ENCODE assay signal across 9 cellular contexts in genomic region chr17:40309938-40310510, GRCh38. TPM values are rescaled to one million over a fixed set of nuclear protein-coding genes. Genes with fewer than 3 reads are reported as not detected.
DNase-seq lines count a peak whose midpoint lies in the region; ATAC-seq and TF ChIP-seq lines count a peak whose summit lies in the region.
"Had no signal": no experiment of that assay in that cellular context is flagged by ENCODE, and none has a peak within 500 bp of the region (broad histone marks: within the 10 kb centered on the region; RNA-seq: fewer than 3 reads in every experiment).

No MANE protein-coding gene starts in this region.

- no peaks in the 10 kb centered on the region for H3K36me3 ChIP-seq in gastrocnemius medialis

- in situ Hi-C loops in gastrocnemius medialis (cut with MboI; ENCODE audit: low sequenced_read_pairs in 4 of 4): loop anchor here in 1 of 4 donors (10.0 kb wide), 1 partner anchor 105 kb away; the partner anchor contains the start of gene TOP2A

- no peak for ATAC-seq in gastrocnemius medialis
- no peak for ATAC-seq in HG02588 (IDR thresholded peaks at IDR 0.05; ENCODE audit: unreplicated experiment)
- ATAC-seq in activated CD4-positive, alpha-beta T cell treated with anti-CD3 and anti-CD28 coated beads for 36 hours: no peak

- intact Hi-C loops in cardiac septum (cut with DNase I) (no loop called here), gastrocnemius medialis (cut with DNase I; ENCODE audit: low total_unique reads) (loop anchor here (1.0 to 10.0 kb wide), 2 partner anchors 34 to 295 kb away; partner anchors contain the start of gene CSF3)
- intact Hi-C loops in activated CD4-positive, alpha-beta T cell treated with anti-CD3 and anti-CD28 coated beads for 36 hours (cut with DNase I, micrococcal nuclease): loop anchor here in 1 of 2 experiments (5.0 kb wide), 1 partner anchor 32 kb away; no protein-coding TSS in a partner anchor

- no peak overlapping the region for H3K27ac Mint-ChIP-seq in activated CD4-positive, alpha-beta T cell treated with anti-CD3 and anti-CD28 coated beads for 36 hours

- peak overlapping the region; percentile 99 for H3K27ac ChIP-seq in RWPE1
- peak overlapping the region; percentile 95 to 100 (median 98) for H3K27ac ChIP-seq in gastrocnemius medialis

- H3K9me3 ChIP-seq in gastrocnemius medialis: no peaks in the 10 kb centered on the region

- peaks cover 6% of the 10 kb centered on the region for H3K36me3 Mint-ChIP-seq in activated CD4-positive, alpha-beta T cell treated with anti-CD3 and anti-CD28 coated beads for 36 hours (ENCODE audit: low read depth)

- DNase-seq in GM12865 (ENCODE audit: low read depth): no peak
- DNase-seq in RWPE1 (ENCODE audit: low spot score): no peak
- peak; percentile 33 for DNase-seq in cardiac septum (ENCODE audit: low spot score)
- DNase-seq in gastrocnemius medialis: peak in 1 of 2 donors; percentile 27
- DNase-seq in EL: no peak
- DNase-seq in activated CD4-positive, alpha-beta T cell treated with anti-CD3 and anti-CD28 coated beads for 36 hours: no peak
- DNase-seq in AG08395 (ENCODE audit: low spot score): no peak
- DNase-seq: amniotic stem cell had no signal

- no peak for TF ChIP-seq POLR2A in gastrocnemius medialis (IDR thresholded peaks at IDR 0.05)

- TF ChIP-seq CTCF in GM12865 (IDR thresholded peaks at IDR 0.05; ENCODE audit: insufficient read depth, low read depth, low read length, missing control alignments) (no peak), RWPE1 (conservative IDR thresholded peaks at IDR 0.05; ENCODE audit: low read depth) (no peak), gastrocnemius medialis (IDR thresholded peaks at IDR 0.05 in 4 of 5, conservative IDR thresholded peaks at IDR 0.05 in 1 of 5) (no peak)

- POLR2A ChIA-PET in RWPE1 (lab: Yijun Ruan, JAX; ENCODE audit: low non-redundant PET): no interaction called here
- POLR2A ChIA-PET in activated CD4-positive, alpha-beta T cell treated with anti-CD3 and anti-CD28 coated beads for 36 hours (lab: Charles Lee): interaction anchor here (0.6 kb wide), 1 partner anchor 21 kb away, joined by 4 read pairs; no protein-coding TSS in a partner anchor

- CTCF ChIA-PET in RWPE1 (lab: Yijun Ruan, JAX): interaction anchor here (1.1 kb wide), 1 partner anchor 45 kb away, joined by 7 read pairs; no protein-coding TSS in a partner anchor
- CTCF ChIA-PET in activated CD4-positive, alpha-beta T cell treated with anti-CD3 and anti-CD28 coated beads for 36 hours (lab: Charles Lee): interaction anchor here (0.7 to 2.1 kb wide), 3 partner anchors 13 to 45 kb away, joined by 3 to 9 read pairs (median 7); no protein-coding TSS in a partner anchor

- H3K4me1 ChIP-seq in gastrocnemius medialis: peaks cover 79 to 81% of the 10 kb centered on the region in 2 donors

- H3K4me3 Mint-ChIP-seq in activated CD4-positive, alpha-beta T cell treated with anti-CD3 and anti-CD28 coated beads for 36 hours: no peak overlapping the region

- H3K27me3 Mint-ChIP-seq in activated CD4-positive, alpha-beta T cell treated with anti-CD3 and anti-CD28 coated beads for 36 hours: no peaks in the 10 kb centered on the region

- H3K27me3 ChIP-seq in gastrocnemius medialis: no peaks in the 10 kb centered on the region

- peaks cover 44% of the 10 kb centered on the region for H3K4me1 Mint-ChIP-seq in activated CD4-positive, alpha-beta T cell treated with anti-CD3 and anti-CD28 coated beads for 36 hours

- H3K4me3 ChIP-seq in GM12865 (ENCODE audit: low read depth, low read length): 0 out of 2 replicates have a peak overlapping the region, but pooled peaks have one; percentile 8
- peak overlapping the region in 1 of 4 donors; percentile 45 for H3K4me3 ChIP-seq in gastrocnemius medialis

- H3K9me3 Mint-ChIP-seq in activated CD4-positive, alpha-beta T cell treated with anti-CD3 and anti-CD28 coated beads for 36 hours (ENCODE audit: low read depth): no peaks in the 10 kb centered on the region

RNA-seq across cellular contexts. Expression of gene RARA, which starts 1.0 kb away (rescaled TPM):
- total RNA-seq in cardiac septum (30.7 TPM), gastrocnemius medialis (10 to 100 TPM; 20.3 to 67.0 (median 48.4) TPM)
- total RNA-seq in activated CD4-positive, alpha-beta T cell treated with anti-CD3 and anti-CD28 coated beads for 36 hours: 10 to 100 TPM; 29.8 to 40.2 TPM

RNA-seq across cellular contexts. Expression of gene CDC6, which starts 22.3 kb away (rescaled TPM):
- total RNA-seq in cardiac septum: 0.75 TPM
- total RNA-seq in gastrocnemius medialis: under 1 TPM in 3 of 4 donors, not detected in 1; 0.27 to 0.75 (median 0.66) TPM
- total RNA-seq in activated CD4-positive, alpha-beta T cell treated with anti-CD3 and anti-CD28 coated beads for 36 hours: 100 to 1,000 TPM; 105 to 171 TPM

RNA-seq across cellular contexts. Expression of gene GJD3, which starts 54.5 kb away (rescaled TPM):
- total RNA-seq in cardiac septum (2.6 TPM), gastrocnemius medialis (1 to 10 TPM in 1 of 4 donors, under 1 TPM in 1, not detected in 2; 0.98 to 1.2 TPM)
- not detected for total RNA-seq in activated CD4-positive, alpha-beta T cell treated with anti-CD3 and anti-CD28 coated beads for 36 hours

Comparison
In these comparisons a context has a peak if more than half of its experiments do, and no peak if none do; other contexts are left out.
1. RNA of gene CDC6, which starts 22.3 kb away (total RNA-seq): 105 to 171 TPM in activated CD4-positive, alpha-beta T cell treated with anti-CD3 and anti-CD28 coated beads for 36 hours; 0.75 TPM in cardiac septum (single experiment) and 0.27 to 0.75 TPM in gastrocnemius medialis; every median in the first group is over 10 times any median in the second.